In genomic region chr3:156351783-156352182, GRCh38 we compare ENCODE assay signal across 22 cellular contexts.
"Had no signal": no experiment of that assay in that cellular context is flagged by ENCODE, and none has a peak within 500 bp of the region (broad histone marks: within the 10 kb centered on the region; RNA-seq: fewer than 3 reads in every experiment).

No MANE protein-coding gene starts in this region.

- H3K4me2 ChIP-seq: smooth muscle cell had no signal

- H3K4me1 ChIP-seq: lower lobe of right lung, parathyroid adenoma had no signal

- H3K4me3 Mint-ChIP-seq: immature natural killer cell, natural killer cell, neural crest cell had no signal

- H3K36me3 Mint-ChIP-seq: immature natural killer cell, natural killer cell had no signal

- H3K79me2 ChIP-seq: parathyroid adenoma had no signal

- H3K9me3 ChIP-seq: lower lobe of right lung, stomach, thyroid gland had no signal

- H3K27ac ChIP-seq: dorsolateral prefrontal cortex, lower lobe of right lung, parathyroid adenoma, stomach, thyroid gland had no signal

- DNase-seq: dorsolateral prefrontal cortex; effector CD4-positive, alpha-beta T cell; hypothalamus; immature natural killer cell; islet precursor cell; kidney glomerular epithelial cell; left colon; left ventricle myocardium superior; lower lobe of right lung; natural killer cell; stimulated activated CD4-positive, alpha-beta T cell treated with anti-CD3 and anti-CD28 coated beads, Interleukin-12 subunit alpha, Interleukin-12 subunit beta, amount 100 ng/mL, for 4 hours; stimulated activated CD4-positive, alpha-beta T cell treated with anti-CD3 and anti-CD28 coated beads, Interleukin-1b, Interleukin-23, amount 100 ng/mL, for 48 hours; stimulated activated CD4-positive, alpha-beta T cell treated with anti-CD3 and anti-CD28 coated beads, Interleukin-4, amount 100 ng/mL, for 1 hour; stimulated activated CD8-positive, alpha-beta memory T cell treated with anti-CD3 and anti-CD28 coated beads, Interleukin-4, amount 100 ng/mL, for 48 hours; stomach; thyroid gland; trophoblast cell had no signal

- H3K27ac Mint-ChIP-seq: immature natural killer cell, natural killer cell, progenitor cell of endocrine pancreas had no signal

- H2AFZ ChIP-seq: parathyroid adenoma had no signal

- H3K27me3 ChIP-seq: dorsolateral prefrontal cortex, stomach, thyroid gland had no signal

- H3K4me1 Mint-ChIP-seq: immature natural killer cell, natural killer cell, neural crest cell had no signal

- H3K9me3 Mint-ChIP-seq: natural killer cell, neural crest cell had no signal

- H3K4me3 ChIP-seq: dorsolateral prefrontal cortex, lower lobe of right lung, smooth muscle cell, stomach, thyroid gland had no signal

- H3K36me3 ChIP-seq: lower lobe of right lung, stomach, thyroid gland had no signal

- ATAC-seq: left colon, left ventricle myocardium superior, sciatic nerve had no signal
